8 cellular contexts compared by ENCODE assay signal in the genomic region with DNA sequence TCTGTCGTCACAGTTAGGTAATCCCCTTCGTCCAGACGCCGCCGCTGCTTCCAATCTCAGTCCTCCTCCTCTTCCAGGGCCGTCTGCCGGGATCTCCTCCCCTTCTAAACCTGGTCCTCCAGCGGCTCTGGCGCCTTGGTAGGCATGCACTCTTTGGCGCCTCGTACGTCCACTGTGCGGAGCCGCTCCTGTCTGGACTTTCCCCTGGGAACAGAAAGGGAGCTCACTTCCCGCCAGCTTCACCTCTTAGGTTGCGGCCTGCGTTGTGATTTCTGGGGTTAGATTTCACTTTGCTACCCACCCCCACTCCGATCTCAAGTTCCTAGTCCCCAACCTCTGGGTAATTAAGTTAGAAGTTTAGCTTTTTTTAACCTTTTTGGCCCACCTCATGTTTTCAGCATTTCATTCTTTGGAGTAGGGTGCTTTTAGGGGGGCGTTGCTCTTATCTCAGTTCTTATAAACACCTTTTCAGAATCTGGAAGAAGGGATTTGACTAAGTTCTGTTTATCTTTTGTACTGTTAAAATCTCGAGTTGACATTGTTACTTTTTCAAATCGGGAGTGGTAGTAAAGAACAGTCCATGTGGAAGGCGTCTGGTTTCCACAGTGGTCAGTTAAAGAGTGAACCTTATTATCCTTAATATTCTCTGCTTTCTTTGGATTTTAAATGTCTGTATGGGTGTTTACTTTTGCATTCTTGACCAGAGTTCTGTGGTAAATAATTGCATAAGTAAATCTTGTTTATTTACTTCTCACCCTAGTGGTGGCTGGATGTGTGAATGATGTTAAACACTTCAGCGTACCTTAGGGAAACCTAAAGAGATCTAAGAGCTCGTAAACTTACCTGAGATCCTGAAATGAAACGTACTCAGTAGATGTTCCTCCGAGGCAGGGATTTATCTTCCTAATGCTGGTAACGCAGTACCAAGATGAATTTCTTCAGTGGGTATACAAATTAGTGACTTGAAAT. TPM values are rescaled to one million over a fixed set of nuclear protein-coding genes. Genes with fewer than 3 reads are reported as not detected.
DNase-seq lines count a peak whose midpoint lies in the region; ATAC-seq and TF ChIP-seq lines count a peak whose summit lies in the region.

No MANE protein-coding gene starts in this region.

- TF ChIP-seq POLR2A in esophagus squamous epithelium (IDR thresholded peaks at IDR 0.05): no peak

- DNase-seq in DMS79 treated with DMSO at 0.1 percent for 48 hours (lab: John Stamatoyannopoulos, UW) (peak; percentile 53), esophagus squamous epithelium (lab: John Stamatoyannopoulos, UW) (no peak), nephron progenitor cell (peak; percentile 69), GOT3 (lab: John Stamatoyannopoulos, UW) (no peak), nucleus accumbens (lab: John Stamatoyannopoulos, UW) (no peak)
- DNase-seq in Jurkat, Clone E6-1 (ENCODE audit: low read depth, low spot score): peak; percentile 45

- peak overlapping the region; percentile 90 for H3K9ac ChIP-seq in SU-DHL-6 (ENCODE audit: low read length)

- peaks cover 3% of the 10 kb centered on the region for H3K27me3 Mint-ChIP-seq in nephron progenitor cell (ENCODE audit: low read depth, poor library complexity)

- no peaks in the 10 kb centered on the region for H3K9me3 ChIP-seq in SU-DHL-6 (ENCODE audit: insufficient read depth, low read length)
- no peaks in the 10 kb centered on the region for H3K9me3 ChIP-seq in esophagus squamous epithelium

- peaks cover 28% of the 10 kb centered on the region for H3K4me1 Mint-ChIP-seq in nephron progenitor cell

- no peaks in the 10 kb centered on the region for H3K9me2 ChIP-seq in SU-DHL-6 (replicated peaks; ENCODE audit: insufficient read depth, low read length)

- peak overlapping the region; percentile 93 for H3K4me3 Mint-ChIP-seq in nephron progenitor cell

- peak overlapping the region; percentile 81 for H2AFZ ChIP-seq in SU-DHL-6 (ENCODE audit: low read depth, low read length, severe bottlenecking)

- H3K4me1 ChIP-seq in esophagus squamous epithelium: peaks cover 0 to 43% (median 19%) of the 10 kb centered on the region in 3 donors

- H3K36me3 Mint-ChIP-seq in nephron progenitor cell (ENCODE audit: low read depth): peaks cover 30% of the 10 kb centered on the region

- H3K4me3 ChIP-seq in Jurkat, Clone E6-1 (ENCODE audit: low read length): peak overlapping the region; percentile 99
- peak overlapping the region; percentile 82 for H3K4me3 ChIP-seq in SU-DHL-6 (ENCODE audit: insufficient read depth, low read length, poor library complexity, severe bottlenecking)
- H3K4me3 ChIP-seq in esophagus squamous epithelium: peak overlapping the region; percentile 62 to 98 (median 84)

- H3K27ac Mint-ChIP-seq in nephron progenitor cell: peak overlapping the region; percentile 100

- H3K27ac ChIP-seq in SU-DHL-6 (ENCODE audit: low read depth, low read length) (peak overlapping the region; percentile 91), esophagus squamous epithelium (peak overlapping the region; percentile 91 to 97 (median 94))

- H3K9me3 Mint-ChIP-seq in nephron progenitor cell: no peaks in the 10 kb centered on the region

- peaks cover 65% of the 10 kb centered on the region for H3K79me2 ChIP-seq in SU-DHL-6 (ENCODE audit: insufficient read depth, low read length)

- TF ChIP-seq CTCF in SU-DHL-6 (IDR thresholded peaks at IDR 0.05; ENCODE audit: insufficient read depth, low read length, poor library complexity, severe bottlenecking) (no peak), esophagus squamous epithelium (IDR thresholded peaks at IDR 0.05) (peak in 1 of 6 experiments; percentile 42), nephron progenitor cell (IDR thresholded peaks at IDR 0.05) (no peak)

- H3K4me2 ChIP-seq in SU-DHL-6 (ENCODE audit: low read depth, low read length, poor library complexity, severe bottlenecking): peak overlapping the region; percentile 97

- peaks cover 18% of the 10 kb centered on the region for H3F3A ChIP-seq in SU-DHL-6 (ENCODE audit: insufficient read depth)

- H4K20me1 ChIP-seq in SU-DHL-6 (ENCODE audit: low read depth, low read length): peaks cover 15% of the 10 kb centered on the region

- ATAC-seq in GM21423 (IDR thresholded peaks at IDR 0.05; ENCODE audit: unreplicated experiment): peak; percentile 20

- intact Hi-C loops in esophagus squamous epithelium (cut with DNase I): no loop called here

- H3K36me3 ChIP-seq in SU-DHL-6 (ENCODE audit: low read length) (no peaks in the 10 kb centered on the region), esophagus squamous epithelium (peaks cover 0 to 16% (median 0%) of the 10 kb centered on the region in 3 donors)

- 0 to 1% methylated on average over 18 to 27 of the region's 27 CpGs for WGBS in esophagus squamous epithelium, 2 donors

- H3K27me3 ChIP-seq in SU-DHL-6 (ENCODE audit: low read length): no peaks in the 10 kb centered on the region
- no peaks in the 10 kb centered on the region for H3K27me3 ChIP-seq in esophagus squamous epithelium

RNA-seq across cellular contexts. Expression of gene CTDSPL2, which starts 0.6 kb away (rescaled TPM):
- polyA plus RNA-seq in Jurkat, Clone E6-1 (2012; ENCODE audit: insufficient read depth, insufficient read length): 40.8 TPM
- total RNA-seq in esophagus squamous epithelium: 10 to 100 TPM; 23.4 to 43.9 (median 27.0) TPM

Comparison
In these comparisons a context has a peak if more than half of its experiments do, and no peak if none do; other contexts are left out.
1. DNase-seq: peak in DMS79 treated with DMSO at 0.1 percent for 48 hours (single experiment), Jurkat, Clone E6-1 (single experiment) and nephron progenitor cell (single experiment); none in esophagus squamous epithelium (single experiment), GOT3 (single experiment) and nucleus accumbens (0 of 56).
2. Peak in every context shown above with its lines, with median percentiles within 50 percentile points of each other: H3K4me3 ChIP-seq.